ENCODE assay signal across 25 cellular contexts in genomic region chr22:23438216-23438615, GRCh38.
"Had no signal": no experiment of that assay in that cellular context is flagged by ENCODE, and none has a peak within 500 bp of the region (broad histone marks: within the 10 kb centered on the region; RNA-seq: fewer than 3 reads in every experiment).

No MANE protein-coding gene starts in this region.

- H3K27me3 ChIP-seq: SJCRH30 had no signal

- ATAC-seq: activated CD4-positive, CD25-positive, alpha-beta regulatory T cell treated with anti-CD3 and anti-CD28 coated beads, Interleukin-2, amount 50 U/mL, for 24 hours; activated CD8-positive, alpha-beta T cell treated with anti-CD3 and anti-CD28 coated beads, Interleukin-2, amount 10 ng/mL, durations not matched to agents 7 days and 5 days; Panc1; Right ventricle myocardium inferior had no signal

- FAIRE-seq: astrocyte had no signal

- H3K36me3 Mint-ChIP-seq: brain had no signal

- H3K4me3 Mint-ChIP-seq: activated CD8-positive, alpha-beta T cell treated with anti-CD3 and anti-CD28 coated beads, Interleukin-2, amount 10 ng/mL, durations not matched to agents 7 days and 5 days; brain; central memory CD8-positive, alpha-beta T cell; T-helper 2 cell treated with Interferon-gamma antibody and Interleukin-4, amounts not matched to agents 5 μg/mL and 100 μg/mL, for 36 hours had no signal

- H3K9me3 ChIP-seq: SJCRH30, SK-N-SH had no signal

- H3K4me2 ChIP-seq: SK-N-SH had no signal

- H3K9me3 Mint-ChIP-seq: central memory CD8-positive, alpha-beta T cell; T-helper 2 cell treated with Interferon-gamma antibody and Interleukin-4, amounts not matched to agents 5 μg/mL and 100 μg/mL, for 36 hours had no signal

- H3K4me3 ChIP-seq: SJCRH30 had no signal

- H3K27ac ChIP-seq: SJCRH30 had no signal

- H3K27ac Mint-ChIP-seq: activated CD8-positive, alpha-beta T cell treated with anti-CD3 and anti-CD28 coated beads, Interleukin-2, amount 10 ng/mL, durations not matched to agents 7 days and 5 days; T-helper 2 cell treated with Interferon-gamma antibody and Interleukin-4, amounts not matched to agents 5 μg/mL and 100 μg/mL, for 36 hours had no signal

- DNase-seq: activated CD4-positive, alpha-beta T cell treated with anti-CD3 and anti-CD28 coated beads for 48 hours; activated CD4-positive, alpha-beta T cell treated with anti-CD3 and anti-CD28 coated beads, Interleukin-2, amount 50 U/mL, for 4 hours; activated CD8-positive, alpha-beta T cell treated with anti-CD3 and anti-CD28 coated beads, Interleukin-2, amount 10 ng/mL, durations not matched to agents 7 days and 5 days; activated naive CD4-positive, alpha-beta T cell treated with anti-CD3 and anti-CD28 coated beads, Interleukin-2, amount 50 U/mL, for 16 hours; activated T-cell treated with anti-CD3 and anti-CD28 coated beads, Interleukin-2, amount 50 U/mL, for 1 hour; amygdala; KG1; NCI-H1092 treated with DMSO at 0.1 percent for 48 hours; NCI-H1417 treated with DMSO at 0.1 percent for 48 hours; NCI-H1694; NCI-H2107; NCI-H2171 treated with DMSO at 0.1 percent for 48 hours; NCI-H226; NK-92 treated with Interleukin-12 subunit alpha and Interleukin-12 subunit beta, amount 100 ng/mL, for 24 hours; OCI-M1; RPMI8226; SJCRH30 had no signal

- H3K36me3 ChIP-seq: SJCRH30 had no signal

- H3K9ac ChIP-seq: SK-N-SH had no signal

- H3K4me1 ChIP-seq: SJCRH30 had no signal
